In genomic region chr16:31499928-31500327, GRCh38 we compare ENCODE assay signal across 30 cellular contexts. TPM values are rescaled to one million over a fixed set of nuclear protein-coding genes. Genes with fewer than 3 reads are reported as not detected.
DNase-seq lines count a peak whose midpoint lies in the region; ATAC-seq, FAIRE-seq and TF ChIP-seq lines count a peak whose summit lies in the region.
"Had no signal": no experiment of that assay in that cellular context is flagged by ENCODE, and none has a peak within 500 bp of the region (broad histone marks: within the 10 kb centered on the region; RNA-seq: fewer than 3 reads in every experiment).

No MANE protein-coding gene starts in this region.

- H2BK20ac ChIP-seq in H1 (ENCODE audit: low read length) = no peak overlapping the region

- no peak overlapping the region for H3K23ac ChIP-seq in H1 (ENCODE audit: insufficient read length)

- no peak for TF ChIP-seq CTCF in natural killer cell (IDR thresholded peaks at IDR 0.05)
- no peak for TF ChIP-seq CTCF in H1 (IDR thresholded peaks at IDR 0.05; ENCODE audit: control extremely low read depth in 1 of 3, insufficient read depth in 1 of 3, low read depth in 1 of 3, low read length in 3 of 3)

- H3K9me3 ChIP-seq in H1 (ENCODE audit: insufficient read depth in 2 of 2, low read depth in 1 of 2, low read length in 1 of 2) = no peaks in the 10 kb centered on the region
- H3K9me3 ChIP-seq: BE2C, BLaER1 had no signal

- no peaks in the 10 kb centered on the region for H3K79me2 ChIP-seq in H1 (ENCODE audit: control insufficient read depth in 1 of 2, insufficient read depth in 2 of 2, low read length in 2 of 2)

- no peak overlapping the region for H3K9ac ChIP-seq in H1 (replicated peaks in 1 of 4; ENCODE audit: extremely low read depth in 1 of 4, low read depth in 3 of 4, low read length in 3 of 4)
- H3K9ac ChIP-seq: BLaER1 had no signal

- 95% methylated on average over 8 of the region's 8 CpGs; no CpG with 5 or more reads in 1 of the 2 experiments for WGBS in H1 (ENCODE audit: extremely low coverage in 1 of 2, insufficient coverage in 1 of 2, insufficient read length in 1 of 2, insufficient replicate concordance in 2 of 2, low coverage in 1 of 2, low lambda C conversion rate in 2 of 2, missing lambda C conversion rate in 1 of 2), 2 experiments

- no peak overlapping the region for H3K4me2 ChIP-seq in H1 (ENCODE audit: insufficient read depth in 1 of 2, low read depth in 2 of 2, low read length in 2 of 2)
- H3K4me2 ChIP-seq: BLaER1 had no signal

- no peak overlapping the region for H3K14ac ChIP-seq in H1 (ENCODE audit: insufficient read length)

- no peak overlapping the region for H4K8ac ChIP-seq in H1 (ENCODE audit: extremely low read depth, insufficient read depth, low read length)

- no peak overlapping the region for H3K4me3 ChIP-seq in H1 (ENCODE audit: extremely low read depth in 1 of 4, insufficient read depth in 2 of 4, low read depth in 3 of 4, low read length in 4 of 4)
- H3K4me3 ChIP-seq: BLaER1, GM12878 had no signal

- H2BK5ac ChIP-seq in H1 (ENCODE audit: low read depth, low read length) = no peak overlapping the region

- 0 out of 2 replicates have a peak overlapping the region, but pooled peaks have one; percentile 8 for H2BK15ac ChIP-seq in H1 (ENCODE audit: low read length)

- H3K27ac Mint-ChIP-seq in natural killer cell treated with Interleukin-12 subunit alpha and Interleukin-12 subunit beta and Interleukin-15 and Interleukin-18, amount 100 ng/mL, for 72 hours = no peak overlapping the region
- no peak overlapping the region for H3K27ac Mint-ChIP-seq in natural killer cell
- H3K27ac Mint-ChIP-seq: CD4-positive, alpha-beta memory T cell had no signal

- no peak overlapping the region for H2AFZ ChIP-seq in H1 (ENCODE audit: low read length)

- H3K36me3 Mint-ChIP-seq in natural killer cell treated with Interleukin-12 subunit alpha and Interleukin-12 subunit beta and Interleukin-15 and Interleukin-18, amount 100 ng/mL, for 72 hours = no peaks in the 10 kb centered on the region
- no peaks in the 10 kb centered on the region for H3K36me3 Mint-ChIP-seq in natural killer cell

- no peak for TF ChIP-seq RAD21 in H1 (IDR thresholded peaks at IDR 0.05 in 1 of 2, conservative IDR thresholded peaks at IDR 0.05 in 1 of 2; ENCODE audit: low read depth in 2 of 2, low read length in 2 of 2)

- no peak overlapping the region for H4K5ac ChIP-seq in H1 (ENCODE audit: insufficient read length, low read depth, low read length)

- no peak overlapping the region for H3K56ac ChIP-seq in H1 (replicated peaks; ENCODE audit: insufficient read length, low read depth, low read length)

- no peak for TF ChIP-seq EP300 in H1 (IDR thresholded peaks at IDR 0.05; ENCODE audit: borderline replicate concordance in 1 of 2, low read depth in 2 of 2, low read length in 2 of 2)

- no peak overlapping the region for H2AK5ac ChIP-seq in H1 (ENCODE audit: low read depth, low read length)

- no peak overlapping the region for H3K27ac ChIP-seq in H1 (ENCODE audit: low read depth, low read length)
- H3K27ac ChIP-seq: BLaER1 had no signal

- H3K27me3 ChIP-seq in H1 (replicated peaks in 1 of 4; ENCODE audit: control insufficient read depth in 3 of 4, extremely low read depth in 1 of 4, insufficient read depth in 3 of 4, low read length in 3 of 4) = no peaks in the 10 kb centered on the region
- H3K27me3 ChIP-seq: BE2C, BLaER1 had no signal

- no peak overlapping the region for H3K4me3 Mint-ChIP-seq in natural killer cell treated with Interleukin-12 subunit alpha and Interleukin-12 subunit beta and Interleukin-15 and Interleukin-18, amount 100 ng/mL, for 72 hours
- no peak overlapping the region for H3K4me3 Mint-ChIP-seq in natural killer cell
- H3K4me3 Mint-ChIP-seq: CD14-positive monocyte; CD4-positive, alpha-beta memory T cell; CD8-positive, alpha-beta memory T cell had no signal

- no peak overlapping the region for H4K91ac ChIP-seq in H1 (replicated peaks; ENCODE audit: insufficient read length, low read length)

- no peak for ATAC-seq in natural killer cell treated with Interleukin-12 subunit alpha and Interleukin-12 subunit beta and Interleukin-15 and Interleukin-18, amount 100 ng/mL, for 72 hours
- ATAC-seq in natural killer cell = no peak
- ATAC-seq in esophagus mucosa = no peak
- ATAC-seq: GM12878 had no signal

- H3K4me1 Mint-ChIP-seq in natural killer cell treated with Interleukin-12 subunit alpha and Interleukin-12 subunit beta and Interleukin-15 and Interleukin-18, amount 100 ng/mL, for 72 hours (ENCODE audit: low read depth in 2 of 2) = peaks cover 0 to 7% of the 10 kb centered on the region in 2 donors
- peaks cover 4 to 7% of the 10 kb centered on the region in 2 donors for H3K4me1 Mint-ChIP-seq in natural killer cell

- H2BK12ac ChIP-seq in H1 (ENCODE audit: low read depth, low read length) = no peak overlapping the region

- H3K18ac ChIP-seq in H1 (ENCODE audit: extremely low read depth, low read length) = no peak overlapping the region

- H3K27me3 Mint-ChIP-seq in natural killer cell treated with Interleukin-12 subunit alpha and Interleukin-12 subunit beta and Interleukin-15 and Interleukin-18, amount 100 ng/mL, for 72 hours = no peaks in the 10 kb centered on the region
- H3K27me3 Mint-ChIP-seq in natural killer cell (ENCODE audit: low read depth in 2 of 2) = no peaks in the 10 kb centered on the region
- H3K27me3 Mint-ChIP-seq: CD4-positive, alpha-beta memory T cell; CD4-positive, CD25-positive, alpha-beta regulatory T cell had no signal

- intact Hi-C loops in natural killer cell (cut with micrococcal nuclease) = loop anchor here (10.0 kb wide), 1 partner anchor 215 kb away; a partner anchor contains a TSS

- peaks cover 2 to 10% (median 5%) of the 10 kb centered on the region in 4 experiments for H3K4me1 ChIP-seq in H1 (replicated peaks in 1 of 4; ENCODE audit: control insufficient read depth in 3 of 4, insufficient read depth in 4 of 4, low read length in 3 of 4)
- H3K4me1 ChIP-seq: BE2C had no signal

- no peak for FAIRE-seq in H1 (lab: Jason Lieb, UNC)
- FAIRE-seq: A204.1, GM12878, GM12892, GM18507 had no signal

- POLR2A ChIA-PET in H1 (lab: Charles Lee; ENCODE audit: partially characterized antibody) = interaction anchor here (10.6 kb wide), 1 partner anchor 11 kb away, joined by 69 read pairs; no protein-coding TSS in a partner anchor

- no peak overlapping the region for H2BK120ac ChIP-seq in H1 (replicated peaks; ENCODE audit: low read depth, low read length)

- peaks cover 0 to 3% (median under 1%) of the 10 kb centered on the region in 4 experiments; a peak in 1 of 8 replicates for H3K36me3 ChIP-seq in H1 (ENCODE audit: control insufficient read depth in 2 of 4, insufficient read depth in 4 of 4, low read length in 3 of 4)
- H3K36me3 ChIP-seq: BE2C had no signal

- H3K79me1 ChIP-seq in H1 (ENCODE audit: low read depth, low read length) = no peaks in the 10 kb centered on the region

- H3K9me3 Mint-ChIP-seq in natural killer cell treated with Interleukin-12 subunit alpha and Interleukin-12 subunit beta and Interleukin-15 and Interleukin-18, amount 100 ng/mL, for 72 hours = no peaks in the 10 kb centered on the region
- no peaks in the 10 kb centered on the region for H3K9me3 Mint-ChIP-seq in natural killer cell
- H3K9me3 Mint-ChIP-seq: CD14-positive monocyte; CD4-positive, alpha-beta memory T cell; CD4-positive, CD25-positive, alpha-beta regulatory T cell; CD8-positive, alpha-beta memory T cell had no signal

- no peak for TF ChIP-seq POLR2A in H1 (IDR thresholded peaks at IDR 0.05; ENCODE audit: control extremely low read depth in 1 of 2, low read depth in 2 of 2, low read length in 2 of 2)

- CTCF ChIA-PET in H1 (lab: Charles Lee; ENCODE audit: partially characterized antibody) = interaction anchor here (1.7 kb wide), 3 partner anchors 10 to 212 kb away, joined by 4 to 7 read pairs (median 7); no protein-coding TSS in a partner anchor

- H3K4ac ChIP-seq in H1 (replicated peaks; ENCODE audit: insufficient read length, low read depth, low read length) = no peak overlapping the region

- H4K20me1 ChIP-seq in H1 (replicated peaks in 1 of 2; ENCODE audit: control insufficient read depth in 1 of 2, insufficient read depth in 2 of 2, low read length in 2 of 2) = no peaks in the 10 kb centered on the region
- H4K20me1 ChIP-seq: BLaER1 had no signal

- no peaks in the 10 kb centered on the region for H3K23me2 ChIP-seq in H1 (ENCODE audit: low read depth, low read length)

- DNase-seq in natural killer cell treated with Interleukin-12 subunit alpha and Interleukin-12 subunit beta and Interleukin-15 and Interleukin-18, amount 100 ng/mL, for 72 hours (ENCODE audit: low spot score) = peak; percentile 56
- DNase-seq in natural killer cell (no peak), H1 (ENCODE audit: low read depth in 1 of 2, low spot score in 2 of 2) (no peak)
- no peak for DNase-seq in stimulated activated CD4-positive, alpha-beta T cell treated with anti-CD3 and anti-CD28 coated beads, Interleukin-12 subunit alpha, Interleukin-12 subunit beta, amount 100 ng/mL, for 4 hours
- DNase-seq: 8988T; ACHN; BE2C; C1 segment of cervical spinal cord; CD4-positive, alpha-beta memory T cell; CD4-positive, CD25-positive, alpha-beta regulatory T cell; COR-L47; DMS 273 treated with DMSO at 0.1 percent for 48 hours; DMS153; DMS53; DMS79; DND-41; EL; GDM1 had no signal

RNA-seq across cellular contexts. Expression of gene RUSF1, which starts 8.3 kb away (rescaled TPM):
- 10 to 100 TPM; 42.1 to 48.5 TPM for total RNA-seq in natural killer cell treated with Interleukin-12 subunit alpha and Interleukin-12 subunit beta and Interleukin-15 and Interleukin-18, amount 100 ng/mL, for 72 hours
- total RNA-seq in natural killer cell (10 to 100 TPM; 50.2 to 61.5 (median 51.9) TPM), esophagus mucosa (29.9 TPM)
- total RNA-seq in H1 (2021; fragmentation: NEBNext Ultra II Directional; extraction: Animal tissue kit (Norgen Biotek cat#: 25700)) = 20.3 and 22.5 TPM in 2 replicates
- polyA plus RNA-seq in H1 (2011; rRNA removed) = 33.7 and 53.0 TPM in 2 replicates
- polyA plus RNA-seq in H1 (2011; cell fraction: cytosol; rRNA removed) = 34.5 TPM
- 88.5 TPM for polyA plus RNA-seq in H1 (2011; cell fraction: nucleus; rRNA removed)
- 19.4 to 40.1 TPM (median 32.8 TPM) in 4 replicates for polyA plus RNA-seq in H1 (2012, experiment 1 of 2)
- polyA plus RNA-seq in H1 (2012, experiment 2 of 2) = 28.2 TPM
- 32.5 TPM for polyA plus RNA-seq in H1 (2013, experiment 1 of 2)
- 34.6 TPM for polyA plus RNA-seq in H1 (2013, experiment 2 of 2)
- polyA minus RNA-seq in H1 (2011; rRNA and poly(A)+ RNA removed) = 27.5 and 40.1 TPM in 2 replicates
- polyA minus RNA-seq in H1 (2011; cell fraction: cytosol; rRNA and poly(A)+ RNA removed) = 16.2 TPM
- polyA minus RNA-seq in H1 (2011; cell fraction: nucleus; rRNA and poly(A)+ RNA removed) = 41.8 TPM

RNA-seq across cellular contexts. Expression of gene SLC5A2, which starts 17.0 kb away (rescaled TPM):
- not detected for total RNA-seq in natural killer cell treated with Interleukin-12 subunit alpha and Interleukin-12 subunit beta and Interleukin-15 and Interleukin-18, amount 100 ng/mL, for 72 hours
- total RNA-seq in natural killer cell (under 1 TPM in 2 of 3 donors, not detected in 1; 0.20 to 0.96 TPM), esophagus mucosa (0.12 TPM)
- total RNA-seq in H1 (2021; fragmentation: NEBNext Ultra II Directional; extraction: Animal tissue kit (Norgen Biotek cat#: 25700)) = 0.56 and 1.1 TPM in 2 replicates
- polyA plus RNA-seq in H1 (2011; rRNA removed) = 4.1 and 4.4 TPM in 2 replicates
- 2.4 TPM for polyA plus RNA-seq in H1 (2011; cell fraction: cytosol; rRNA removed)
- 5.1 TPM for polyA plus RNA-seq in H1 (2011; cell fraction: nucleus; rRNA removed)
- polyA plus RNA-seq in H1 (2012, experiment 1 of 2) = 3.1 to 5.5 TPM (median 4.1 TPM) in 4 replicates
- polyA plus RNA-seq in H1 (2012, experiment 2 of 2) = 2.7 TPM
- polyA plus RNA-seq in H1 (2013, experiment 1 of 2) = 1.0 TPM
- 0.77 TPM for polyA plus RNA-seq in H1 (2013, experiment 2 of 2)
- polyA minus RNA-seq in H1 (2011; rRNA and poly(A)+ RNA removed) = 1.4 and 1.8 TPM in 2 replicates
- 0.81 TPM for polyA minus RNA-seq in H1 (2011; cell fraction: cytosol; rRNA and poly(A)+ RNA removed)
- polyA minus RNA-seq in H1 (2011; cell fraction: nucleus; rRNA and poly(A)+ RNA removed) = 5.9 TPM
- total RNA-seq: A673, Daoy, G401, GM12878 had no signal
- polyA plus RNA-seq: AG04450, CD14-positive monocyte had no signal

RNA-seq across cellular contexts. Expression of gene AHSP, which starts 27.8 kb away (rescaled TPM):
- not detected for total RNA-seq in natural killer cell treated with Interleukin-12 subunit alpha and Interleukin-12 subunit beta and Interleukin-15 and Interleukin-18, amount 100 ng/mL, for 72 hours
- total RNA-seq in natural killer cell (not detected), esophagus mucosa (not detected)
- total RNA-seq in H1 (2021; fragmentation: NEBNext Ultra II Directional; extraction: Animal tissue kit (Norgen Biotek cat#: 25700)) = 0.91 and 1.4 TPM in 2 replicates
- polyA plus RNA-seq in H1 (2011; rRNA removed) = 4.8 and 15.3 TPM in 2 replicates
- 4.2 TPM for polyA plus RNA-seq in H1 (2011; cell fraction: cytosol; rRNA removed)
- 13.1 TPM for polyA plus RNA-seq in H1 (2011; cell fraction: nucleus; rRNA removed)
- polyA plus RNA-seq in H1 (2012, experiment 1 of 2) = 5.3 to 7.0 TPM (median 6.1 TPM) in 4 replicates
- 4.5 TPM for polyA plus RNA-seq in H1 (2012, experiment 2 of 2)
- polyA plus RNA-seq in H1 (2013, experiment 1 of 2) = 11.1 TPM
- 8.3 TPM for polyA plus RNA-seq in H1 (2013, experiment 2 of 2)
- polyA minus RNA-seq in H1 (2011; rRNA and poly(A)+ RNA removed) = 0.88 and 2.4 TPM in 2 replicates
- polyA minus RNA-seq in H1 (2011; cell fraction: cytosol; rRNA and poly(A)+ RNA removed) = not detected
- not detected for polyA minus RNA-seq in H1 (2011; cell fraction: nucleus; rRNA and poly(A)+ RNA removed)
- total RNA-seq: A673; CD4-positive, alpha-beta memory T cell; CD4-positive, CD25-positive, alpha-beta regulatory T cell; CD8-positive, alpha-beta memory T cell; Daoy; G401; GM12878 had no signal
- polyA plus RNA-seq: AG04450; CD4-positive, alpha-beta memory T cell; CD4-positive, CD25-positive, alpha-beta regulatory T cell; CD8-positive, alpha-beta memory T cell; GM12878 had no signal

RNA-seq across cellular contexts. Expression of gene TGFB1I1, which starts 28.0 kb away (rescaled TPM):
- total RNA-seq in natural killer cell treated with Interleukin-12 subunit alpha and Interleukin-12 subunit beta and Interleukin-15 and Interleukin-18, amount 100 ng/mL, for 72 hours = under 1 TPM; 0.55 to 0.75 TPM
- total RNA-seq in natural killer cell = 1 to 10 TPM in 1 of 3 donors, under 1 TPM in 2; 0.72 to 1.3 (median 0.78) TPM
- total RNA-seq in H1 (2021; fragmentation: NEBNext Ultra II Directional; extraction: Animal tissue kit (Norgen Biotek cat#: 25700)) = 5.8 and 7.0 TPM in 2 replicates
- polyA plus RNA-seq in H1 (2011; rRNA removed) = 4.8 and 5.6 TPM in 2 replicates
- polyA plus RNA-seq in H1 (2011; cell fraction: cytosol; rRNA removed) = 2.8 TPM
- 5.2 TPM for polyA plus RNA-seq in H1 (2011; cell fraction: nucleus; rRNA removed)
- polyA plus RNA-seq in H1 (2012, experiment 1 of 2) = 3.1 to 6.8 TPM (median 6.4 TPM) in 4 replicates
- 6.7 TPM for polyA plus RNA-seq in H1 (2012, experiment 2 of 2)
- polyA plus RNA-seq in H1 (2013, experiment 1 of 2) = 5.6 TPM
- polyA plus RNA-seq in H1 (2013, experiment 2 of 2) = 5.3 TPM
- 1.4 and 3.4 TPM in 2 replicates for polyA minus RNA-seq in H1 (2011; rRNA and poly(A)+ RNA removed)
- 4.8 TPM for polyA minus RNA-seq in H1 (2011; cell fraction: cytosol; rRNA and poly(A)+ RNA removed)
- polyA minus RNA-seq in H1 (2011; cell fraction: nucleus; rRNA and poly(A)+ RNA removed) = 5.4 TPM
- total RNA-seq in esophagus mucosa = 4.3 TPM
- polyA plus RNA-seq: CD8-positive, alpha-beta memory T cell had no signal

RNA-seq across cellular contexts. Expression of gene ARMC5, which starts 40.6 kb away (rescaled TPM):
- 10 to 100 TPM; 31.6 to 36.0 TPM for total RNA-seq in natural killer cell treated with Interleukin-12 subunit alpha and Interleukin-12 subunit beta and Interleukin-15 and Interleukin-18, amount 100 ng/mL, for 72 hours
- total RNA-seq in natural killer cell (10 to 100 TPM; 10.4 to 22.8 (median 16.6) TPM), esophagus mucosa (9.4 TPM)
- total RNA-seq in H1 (2021; fragmentation: NEBNext Ultra II Directional; extraction: Animal tissue kit (Norgen Biotek cat#: 25700)) = 8.7 and 8.9 TPM in 2 replicates
- 7.8 and 16.4 TPM in 2 replicates for polyA plus RNA-seq in H1 (2011; rRNA removed)
- 7.8 TPM for polyA plus RNA-seq in H1 (2011; cell fraction: cytosol; rRNA removed)
- 29.9 TPM for polyA plus RNA-seq in H1 (2011; cell fraction: nucleus; rRNA removed)
- 5.1 to 9.5 TPM (median 8.8 TPM) in 4 replicates for polyA plus RNA-seq in H1 (2012, experiment 1 of 2)
- 7.5 TPM for polyA plus RNA-seq in H1 (2012, experiment 2 of 2)
- 7.8 TPM for polyA plus RNA-seq in H1 (2013, experiment 1 of 2)
- 6.2 TPM for polyA plus RNA-seq in H1 (2013, experiment 2 of 2)
- 3.4 TPM in 2 replicates for polyA minus RNA-seq in H1 (2011; rRNA and poly(A)+ RNA removed)
- polyA minus RNA-seq in H1 (2011; cell fraction: cytosol; rRNA and poly(A)+ RNA removed) = 5.3 TPM
- 10.0 TPM for polyA minus RNA-seq in H1 (2011; cell fraction: nucleus; rRNA and poly(A)+ RNA removed)
